ENCODE assay signal across 8 cellular contexts in the genomic region with DNA sequence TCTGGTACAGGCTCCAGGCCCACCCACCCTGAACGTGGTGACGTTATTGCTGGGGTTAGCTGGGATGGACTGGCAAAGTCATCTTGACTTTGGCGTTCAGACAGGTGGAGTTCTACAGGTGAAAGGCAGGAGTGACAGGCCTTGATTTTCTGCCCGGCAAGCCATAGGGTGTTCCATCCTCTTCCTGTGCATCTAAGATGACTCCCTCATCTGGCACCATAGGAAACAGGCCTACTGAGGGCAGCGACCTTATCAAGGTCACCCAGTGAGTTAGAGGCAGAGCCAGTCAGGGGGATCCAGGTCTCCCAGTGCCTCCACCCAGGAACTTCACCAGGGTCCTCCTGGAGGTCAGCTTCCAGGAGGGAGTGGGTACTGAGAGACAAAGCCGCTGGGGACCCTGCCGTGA. TPM values are rescaled to one million over a fixed set of nuclear protein-coding genes. Genes with fewer than 3 reads are reported as not detected.
DNase-seq lines count a peak whose midpoint lies in the region; ATAC-seq and TF ChIP-seq lines count a peak whose summit lies in the region.

No MANE protein-coding gene starts in this region.

- peaks cover 25% of the 10 kb centered on the region for H3F3A ChIP-seq in GM23248 (ENCODE audit: insufficient read depth)

- peak overlapping the region; percentile 74 for H3K27ac ChIP-seq in GM23248
- peak overlapping the region in 3 of 4 donors; percentile 91 to 95 (median 92) for H3K27ac ChIP-seq in gastroesophageal sphincter

- no peaks in the 10 kb centered on the region for H3K9me2 ChIP-seq in GM23248 (ENCODE audit: insufficient read depth)

- DNase-seq in GM23248: no peak
- no peak for DNase-seq in activated CD4-positive, alpha-beta memory T cell treated with anti-CD3 and anti-CD28 coated beads for 36 hours
- no peak for DNase-seq in NCI-H2029 treated with DMSO at 0.1 percent for 48 hours (lab: John Stamatoyannopoulos, UW)
- no peak for DNase-seq in NCI-H128 (lab: John Stamatoyannopoulos, UW; ENCODE audit: unreplicated experiment)
- no peak for DNase-seq in SKM-1 (lab: John Stamatoyannopoulos, UW; ENCODE audit: unreplicated experiment)

- H3K27me3 Mint-ChIP-seq in activated CD4-positive, alpha-beta memory T cell treated with anti-CD3 and anti-CD28 coated beads for 36 hours: no peaks in the 10 kb centered on the region

- in situ Hi-C loops in GM23248 (cut with MboI): no loop called here

- H3K36me3 ChIP-seq in GM23248 (ENCODE audit: low read depth) (no peaks in the 10 kb centered on the region), gastroesophageal sphincter (no peaks in the 10 kb centered on the region), skeletal muscle satellite cell (ENCODE audit: insufficient read depth, low read length) (no peaks in the 10 kb centered on the region)

- 52% methylated on average over 7 of the region's 7 CpGs for whole genome bisulfite sequencing in GM23248 (ENCODE audit: low coverage in 1 of 2, low lambda C conversion rate in 2 of 2, missing lambda C conversion rate in 2 of 2), 2 experiments
- 20% methylated on average over 1 of the region's 7 CpGs; no CpG with 5 or more reads in 1 of the 2 donors for WGBS in gastroesophageal sphincter (ENCODE audit: low coverage in 1 of 2), 2 donors

- intact Hi-C loops in activated CD4-positive, alpha-beta memory T cell treated with anti-CD3 and anti-CD28 coated beads for 36 hours (cut with micrococcal nuclease): loop anchor here (2.0 to 5.0 kb wide), 4 partner anchors 72 to 98 kb away; a partner anchor contains a TSS

- no peak for TF ChIP-seq EP300 in gastroesophageal sphincter (IDR thresholded peaks at IDR 0.05)

- H3K9me3 Mint-ChIP-seq in activated CD4-positive, alpha-beta memory T cell treated with anti-CD3 and anti-CD28 coated beads for 36 hours: no peaks in the 10 kb centered on the region

- H3K4me1 Mint-ChIP-seq in activated CD4-positive, alpha-beta memory T cell treated with anti-CD3 and anti-CD28 coated beads for 36 hours (ENCODE audit: low read depth): peaks cover 62% of the 10 kb centered on the region

- no peak for TF ChIP-seq CTCF in gastroesophageal sphincter (IDR thresholded peaks at IDR 0.05)

- no peak for TF ChIP-seq POLR2A in gastroesophageal sphincter (IDR thresholded peaks at IDR 0.05)

- ATAC-seq in gastroesophageal sphincter: no peak
- no peak for ATAC-seq in GM18858 (IDR thresholded peaks at IDR 0.05; ENCODE audit: unreplicated experiment)

- POLR2A ChIA-PET in activated CD4-positive, alpha-beta memory T cell treated with anti-CD3 and anti-CD28 coated beads for 36 hours (lab: Charles Lee): interaction anchor here (0.7 to 2.1 kb wide), 7 partner anchors 8 to 254 kb away, joined by 3 to 21 read pairs (median 3); no protein-coding TSS in a partner anchor

- H3K9me3 ChIP-seq in GM23248 (ENCODE audit: low read depth) (no peaks in the 10 kb centered on the region), gastroesophageal sphincter (no peaks in the 10 kb centered on the region), skeletal muscle satellite cell (replicated peaks; ENCODE audit: low read length) (no peaks in the 10 kb centered on the region)

- peaks cover 4% of the 10 kb centered on the region; the same call in 1 of the 2 replicates for H4K20me1 ChIP-seq in GM23248 (ENCODE audit: insufficient read depth)

- CTCF ChIA-PET in activated CD4-positive, alpha-beta memory T cell treated with anti-CD3 and anti-CD28 coated beads for 36 hours (lab: Charles Lee): interaction anchor here (0.7 to 3.3 kb wide), 9 partner anchors 8 to 339 kb away, joined by 3 to 15 read pairs (median 4); no protein-coding TSS in a partner anchor

- H2AFZ ChIP-seq in GM23248: no peak overlapping the region

- H3K4me3 Mint-ChIP-seq in activated CD4-positive, alpha-beta memory T cell treated with anti-CD3 and anti-CD28 coated beads for 36 hours: peak overlapping the region; percentile 99

- H3K27ac Mint-ChIP-seq in activated CD4-positive, alpha-beta memory T cell treated with anti-CD3 and anti-CD28 coated beads for 36 hours: peak overlapping the region; percentile 97

- H3K4me2 ChIP-seq in GM23248 (ENCODE audit: unreplicated experiment) (peak overlapping the region; percentile 92), skeletal muscle satellite cell (ENCODE audit: low read length) (peak overlapping the region; percentile 87)

- H3K27me3 ChIP-seq in GM23248 (replicated peaks; ENCODE audit: insufficient read depth) (no peaks in the 10 kb centered on the region), gastroesophageal sphincter (no peaks in the 10 kb centered on the region), skeletal muscle satellite cell (ENCODE audit: control insufficient read depth, insufficient read depth, low read length) (no peaks in the 10 kb centered on the region)

- peaks cover 20% of the 10 kb centered on the region for H3K36me3 Mint-ChIP-seq in activated CD4-positive, alpha-beta memory T cell treated with anti-CD3 and anti-CD28 coated beads for 36 hours

- H3K4me1 ChIP-seq in GM23248 (ENCODE audit: insufficient read depth): peaks cover 33% of the 10 kb centered on the region
- H3K4me1 ChIP-seq in gastroesophageal sphincter: peaks cover 0 to 63% (median 27%) of the 10 kb centered on the region in 3 donors
- H3K4me1 ChIP-seq in skeletal muscle satellite cell (ENCODE audit: control insufficient read depth, insufficient read depth, low read length): peaks cover 46% of the 10 kb centered on the region

- H3K4me3 ChIP-seq in GM23248: peak overlapping the region; percentile 89
- H3K4me3 ChIP-seq in gastroesophageal sphincter: peak overlapping the region; percentile 79 to 96
- H3K4me3 ChIP-seq in skeletal muscle satellite cell (ENCODE audit: low read length): peak overlapping the region; percentile 96

- H3K79me2 ChIP-seq in GM23248 (ENCODE audit: insufficient read depth): peaks cover 62% of the 10 kb centered on the region

- peak overlapping the region; percentile 85 for H3K9ac ChIP-seq in GM23248
- H3K9ac ChIP-seq in skeletal muscle satellite cell (ENCODE audit: low read depth, low read length): peak overlapping the region; percentile 91

RNA-seq across cellular contexts. Expression of a gene that starts 41.6 kb away (rescaled TPM):
- 96.6 and 99.4 TPM in 2 replicates for total RNA-seq in GM23248 (2014; rRNA removed; shearing (Covaris generic))
- 134 and 137 TPM in 2 replicates for polyA plus RNA-seq in GM23248 (2016; fragmentation: Nextera tagmentation; extraction: Ambion mirVana)
- 100 to 1,000 TPM; 213 to 220 TPM for total RNA-seq in activated CD4-positive, alpha-beta memory T cell treated with anti-CD3 and anti-CD28 coated beads for 36 hours
- total RNA-seq in gastroesophageal sphincter: 100 to 1,000 TPM in 3 of 4 donors, 10 to 100 TPM in 1; 92.5 to 216 (median 126) TPM
- total RNA-seq in skeletal muscle satellite cell (2012; rRNA removed): 106 and 109 TPM in 2 replicates
